Comparison of ENCODE assay signal across 13 cellular contexts in the genomic region with DNA sequence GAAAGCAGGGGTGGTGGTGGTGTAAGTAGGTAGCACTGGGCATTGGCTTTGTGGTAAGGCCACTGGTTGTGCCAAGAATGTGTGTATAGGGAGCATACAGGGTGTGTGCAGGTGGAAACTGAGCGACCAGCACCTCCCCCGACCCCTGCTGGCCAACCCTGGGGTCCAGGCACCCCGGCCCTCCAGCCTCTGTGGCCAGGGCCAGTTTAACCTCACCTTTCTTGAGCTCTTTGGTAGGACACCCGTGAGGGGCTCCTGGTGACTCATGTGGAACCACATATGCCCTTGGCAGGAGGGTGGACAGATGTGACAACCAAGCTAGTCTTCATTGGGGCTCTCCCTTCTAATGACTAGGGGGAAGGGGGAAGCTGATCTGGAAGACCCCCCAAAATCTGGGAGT. TPM values are rescaled to one million over a fixed set of nuclear protein-coding genes. Genes with fewer than 3 reads are reported as not detected.
DNase-seq lines count a peak whose midpoint lies in the region; ATAC-seq and TF ChIP-seq lines count a peak whose summit lies in the region.
"Had no signal": no experiment of that assay in that cellular context is flagged by ENCODE, and none has a peak within 500 bp of the region (broad histone marks: within the 10 kb centered on the region; RNA-seq: fewer than 3 reads in every experiment).

No MANE protein-coding gene starts in this region.

- TF ChIP-seq CTCF in AG04450 (IDR thresholded peaks at IDR 0.05; ENCODE audit: low read depth, low read length), result no peak

- H3K9me3 Mint-ChIP-seq in activated T-helper 17 cell treated with anti-CD3 and anti-CD28 coated beads, Interleukin-2, amount 50 U/mL, for 72 hours, result no peaks in the 10 kb centered on the region
- H3K9me3 Mint-ChIP-seq: activated naive CD8-positive, alpha-beta T cell treated with anti-CD3 and anti-CD28 coated beads, Interleukin-2, amount 10 ng/mL, durations not matched to agents 7 days and 5 days had no signal

- H3K27ac Mint-ChIP-seq in activated T-helper 17 cell treated with anti-CD3 and anti-CD28 coated beads, Interleukin-2, amount 50 U/mL, for 72 hours, result no peak overlapping the region

- POLR2A ChIA-PET in AG04450 (lab: Yijun Ruan, JAX), result interaction anchor here (1.5 kb wide), 1 partner anchor 50 kb away, joined by 3 read pairs; no protein-coding TSS in a partner anchor

- H3K36me3 Mint-ChIP-seq in activated T-helper 17 cell treated with anti-CD3 and anti-CD28 coated beads, Interleukin-2, amount 50 U/mL, for 72 hours (ENCODE audit: low read depth), result peaks cover 49% of the 10 kb centered on the region
- H3K36me3 Mint-ChIP-seq: activated CD8-positive, alpha-beta memory T cell treated with anti-CD3 and anti-CD28 coated beads, Interleukin-2, amount 10 ng/mL, durations not matched to agents 7 days and 5 days; activated naive CD8-positive, alpha-beta T cell treated with anti-CD3 and anti-CD28 coated beads, Interleukin-2, amount 10 ng/mL, durations not matched to agents 7 days and 5 days had no signal

- H3K4me1 Mint-ChIP-seq in activated T-helper 17 cell treated with anti-CD3 and anti-CD28 coated beads, Interleukin-2, amount 50 U/mL, for 72 hours, result no peaks in the 10 kb centered on the region

- ATAC-seq in activated T-helper 17 cell treated with anti-CD3 and anti-CD28 coated beads, Interleukin-2, amount 50 U/mL, for 72 hours (replicated peaks), result no peak
- ATAC-seq: activated CD8-positive, alpha-beta memory T cell treated with anti-CD3 and anti-CD28 coated beads, Interleukin-2, amount 10 ng/mL, durations not matched to agents 7 days and 5 days; Panc1 had no signal

- peak overlapping the region; percentile 65 for H3K4me3 Mint-ChIP-seq in activated T-helper 17 cell treated with anti-CD3 and anti-CD28 coated beads, Interleukin-2, amount 50 U/mL, for 72 hours

- no peaks in the 10 kb centered on the region for H3K9me3 ChIP-seq in AG04450 (ENCODE audit: control insufficient read depth, insufficient read depth, low read length)
- H3K9me3 ChIP-seq: suprapubic skin had no signal

- no peaks in the 10 kb centered on the region for H3K27me3 ChIP-seq in AG04450 (ENCODE audit: control insufficient read depth, insufficient read depth, low read length)
- H3K27me3 ChIP-seq: suprapubic skin had no signal

- H3K27me3 Mint-ChIP-seq in activated T-helper 17 cell treated with anti-CD3 and anti-CD28 coated beads, Interleukin-2, amount 50 U/mL, for 72 hours, result no peaks in the 10 kb centered on the region
- H3K27me3 Mint-ChIP-seq: activated CD8-positive, alpha-beta memory T cell treated with anti-CD3 and anti-CD28 coated beads, Interleukin-2, amount 10 ng/mL, durations not matched to agents 7 days and 5 days; activated naive CD8-positive, alpha-beta T cell treated with anti-CD3 and anti-CD28 coated beads, Interleukin-2, amount 10 ng/mL, durations not matched to agents 7 days and 5 days had no signal

- H3K4me3 ChIP-seq in AG04450 (ENCODE audit: low read depth, low read length), result no peak overlapping the region

- CTCF ChIA-PET in AG04450 (lab: Charles Lee), result interaction anchor here (0.7 to 3.0 kb wide), 13 partner anchors 8 to 263 kb away, joined by 3 to 16 read pairs (median 7); a partner anchor contains a TSS

- peak overlapping the region; percentile 11 for H3K27ac ChIP-seq in AG04450 (ENCODE audit: low read depth, low read length)

- DNase-seq in AG04450 (ENCODE audit: low read depth, low spot score), result no peak
- DNase-seq in myocyte (ENCODE audit: low read depth), result peak; percentile 31
- no peak for DNase-seq in NCI-H187 treated with DMSO at 0.1 percent for 48 hours (lab: John Stamatoyannopoulos, UW)
- no peak for DNase-seq in SW 1271 (lab: John Stamatoyannopoulos, UW)
- no peak for DNase-seq in NCI-H510A (lab: John Stamatoyannopoulos, UW)
- DNase-seq: activated CD8-positive, alpha-beta memory T cell treated with anti-CD3 and anti-CD28 coated beads, Interleukin-2, amount 10 ng/mL, durations not matched to agents 7 days and 5 days; activated naive CD8-positive, alpha-beta T cell treated with anti-CD3 and anti-CD28 coated beads, Interleukin-2, amount 10 ng/mL, durations not matched to agents 7 days and 5 days; dermis blood vessel endothelial cell; T1000 had no signal

RNA-seq across cellular contexts. Expression of a gene that starts 19.5 kb away (rescaled TPM):
- 4.1 and 4.7 TPM in 2 replicates for polyA plus RNA-seq in AG04450 (2011; rRNA removed)
- polyA minus RNA-seq in AG04450 (2011; rRNA and poly(A)+ RNA removed), result 7.0 and 11.5 TPM in 2 replicates
- total RNA-seq in activated T-helper 17 cell treated with anti-CD3 and anti-CD28 coated beads, Interleukin-2, amount 50 U/mL, for 72 hours, result 100 to 1,000 TPM in 1 of 2 donors, 1 to 10 TPM in 1; 2.7 to 111 TPM
- total RNA-seq in myocyte, result 104 and 161 TPM in 2 replicates
- polyA plus RNA-seq in myocyte (2012), result 47.7 TPM

RNA-seq across cellular contexts. Expression of a gene that starts 38.5 kb away (rescaled TPM):
- not detected in 2 replicates for polyA plus RNA-seq in AG04450 (2011; rRNA removed)
- polyA minus RNA-seq in AG04450 (2011; rRNA and poly(A)+ RNA removed), result not detected in 2 replicates
- under 1 TPM; 0.06 to 0.42 TPM for total RNA-seq in activated T-helper 17 cell treated with anti-CD3 and anti-CD28 coated beads, Interleukin-2, amount 50 U/mL, for 72 hours
- not detected in 2 replicates for total RNA-seq in myocyte
- 2.1 TPM for polyA plus RNA-seq in myocyte (2012)
- total RNA-seq: activated naive CD8-positive, alpha-beta T cell treated with anti-CD3 and anti-CD28 coated beads, Interleukin-2, amount 10 ng/mL, durations not matched to agents 7 days and 5 days; dermis blood vessel endothelial cell had no signal

RNA-seq across cellular contexts. Expression of a gene that starts 38.6 kb away (rescaled TPM):
- not detected in 2 replicates for polyA plus RNA-seq in AG04450 (2011; rRNA removed)
- not detected in 2 replicates for polyA minus RNA-seq in AG04450 (2011; rRNA and poly(A)+ RNA removed)
- total RNA-seq in activated T-helper 17 cell treated with anti-CD3 and anti-CD28 coated beads, Interleukin-2, amount 50 U/mL, for 72 hours, result under 1 TPM in 1 of 2 donors, not detected in 1; 0.58 TPM
- not detected in 2 replicates for total RNA-seq in myocyte
- polyA plus RNA-seq in myocyte (2012), result 0.20 TPM
- total RNA-seq: activated CD8-positive, alpha-beta memory T cell treated with anti-CD3 and anti-CD28 coated beads, Interleukin-2, amount 10 ng/mL, durations not matched to agents 7 days and 5 days; dermis blood vessel endothelial cell had no signal

RNA-seq across cellular contexts. Expression of a gene that starts 54.2 kb away (rescaled TPM):
- polyA plus RNA-seq in AG04450 (2011; rRNA removed), result not detected in 2 replicates
- polyA minus RNA-seq in AG04450 (2011; rRNA and poly(A)+ RNA removed), result not detected in 2 replicates
- total RNA-seq in activated T-helper 17 cell treated with anti-CD3 and anti-CD28 coated beads, Interleukin-2, amount 50 U/mL, for 72 hours, result under 1 TPM in 1 of 2 donors, not detected in 1; 0.13 TPM
- total RNA-seq in myocyte, result not detected in 2 replicates
- polyA plus RNA-seq in myocyte (2012), result not detected
- total RNA-seq: activated CD8-positive, alpha-beta memory T cell treated with anti-CD3 and anti-CD28 coated beads, Interleukin-2, amount 10 ng/mL, durations not matched to agents 7 days and 5 days; activated naive CD8-positive, alpha-beta T cell treated with anti-CD3 and anti-CD28 coated beads, Interleukin-2, amount 10 ng/mL, durations not matched to agents 7 days and 5 days; dermis blood vessel endothelial cell; posterior vena cava; suprapubic skin had no signal

RNA-seq across cellular contexts. Expression of a gene that starts 54.3 kb away (rescaled TPM):
- polyA plus RNA-seq in AG04450 (2011; rRNA removed), result 0.02 TPM in 1 of 2 replicates, not detected in the other
- 0.05 TPM in 1 of 2 replicates, not detected in the other for polyA minus RNA-seq in AG04450 (2011; rRNA and poly(A)+ RNA removed)
- under 1 TPM in 1 of 2 donors, not detected in 1; 0.21 TPM for total RNA-seq in activated T-helper 17 cell treated with anti-CD3 and anti-CD28 coated beads, Interleukin-2, amount 50 U/mL, for 72 hours
- total RNA-seq in myocyte, result not detected in 2 replicates
- 0.03 TPM for polyA plus RNA-seq in myocyte (2012)
- total RNA-seq: activated CD8-positive, alpha-beta memory T cell treated with anti-CD3 and anti-CD28 coated beads, Interleukin-2, amount 10 ng/mL, durations not matched to agents 7 days and 5 days; activated naive CD8-positive, alpha-beta T cell treated with anti-CD3 and anti-CD28 coated beads, Interleukin-2, amount 10 ng/mL, durations not matched to agents 7 days and 5 days; dermis blood vessel endothelial cell had no signal
